1 cellular context compared by ENCODE assay signal in the genomic region with DNA sequence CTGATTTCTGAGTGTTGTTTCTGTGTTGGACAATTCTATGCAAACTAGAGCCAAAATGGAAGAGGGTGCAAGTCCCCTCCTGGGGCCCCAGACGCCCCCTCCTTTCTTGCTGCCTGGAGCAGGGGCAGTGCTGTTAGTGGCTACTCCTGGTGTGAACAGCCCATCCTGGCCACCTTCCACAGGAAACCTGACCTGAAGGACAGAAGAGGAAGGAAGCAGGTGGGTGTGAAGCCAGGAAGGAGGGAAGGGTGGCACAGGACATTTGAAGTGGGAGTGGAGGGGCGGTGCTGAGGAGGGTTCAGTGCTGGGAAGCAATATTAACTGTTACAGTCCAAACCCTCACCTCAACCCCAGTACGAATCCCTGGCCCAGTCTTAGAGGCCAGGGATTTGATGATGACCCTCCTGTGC.
TF ChIP-seq lines count a peak whose summit lies in the region.

No MANE protein-coding gene starts in this region.

TF ChIP-seq in liver, 16 proteins besides CTCF, POLR2A, EP300 and RAD21 (continued from another document):
- TF ChIP-seq, protein P1, sequence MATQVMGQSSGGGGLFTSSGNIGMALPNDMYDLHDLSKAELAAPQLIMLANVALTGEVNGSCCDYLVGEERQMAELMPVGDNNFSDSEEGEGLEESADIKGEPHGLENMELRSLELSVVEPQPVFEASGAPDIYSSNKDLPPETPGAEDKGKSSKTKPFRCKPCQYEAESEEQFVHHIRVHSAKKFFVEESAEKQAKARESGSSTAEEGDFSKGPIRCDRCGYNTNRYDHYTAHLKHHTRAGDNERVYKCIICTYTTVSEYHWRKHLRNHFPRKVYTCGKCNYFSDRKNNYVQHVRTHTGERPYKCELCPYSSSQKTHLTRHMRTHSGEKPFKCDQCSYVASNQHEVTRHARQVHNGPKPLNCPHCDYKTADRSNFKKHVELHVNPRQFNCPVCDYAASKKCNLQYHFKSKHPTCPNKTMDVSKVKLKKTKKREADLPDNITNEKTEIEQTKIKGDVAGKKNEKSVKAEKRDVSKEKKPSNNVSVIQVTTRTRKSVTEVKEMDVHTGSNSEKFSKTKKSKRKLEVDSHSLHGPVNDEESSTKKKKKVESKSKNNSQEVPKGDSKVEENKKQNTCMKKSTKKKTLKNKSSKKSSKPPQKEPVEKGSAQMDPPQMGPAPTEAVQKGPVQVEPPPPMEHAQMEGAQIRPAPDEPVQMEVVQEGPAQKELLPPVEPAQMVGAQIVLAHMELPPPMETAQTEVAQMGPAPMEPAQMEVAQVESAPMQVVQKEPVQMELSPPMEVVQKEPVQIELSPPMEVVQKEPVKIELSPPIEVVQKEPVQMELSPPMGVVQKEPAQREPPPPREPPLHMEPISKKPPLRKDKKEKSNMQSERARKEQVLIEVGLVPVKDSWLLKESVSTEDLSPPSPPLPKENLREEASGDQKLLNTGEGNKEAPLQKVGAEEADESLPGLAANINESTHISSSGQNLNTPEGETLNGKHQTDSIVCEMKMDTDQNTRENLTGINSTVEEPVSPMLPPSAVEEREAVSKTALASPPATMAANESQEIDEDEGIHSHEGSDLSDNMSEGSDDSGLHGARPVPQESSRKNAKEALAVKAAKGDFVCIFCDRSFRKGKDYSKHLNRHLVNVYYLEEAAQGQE (IDR thresholded peaks at IDR 0.05): no peak
